11 cellular contexts compared by ENCODE assay signal in the genomic region with DNA sequence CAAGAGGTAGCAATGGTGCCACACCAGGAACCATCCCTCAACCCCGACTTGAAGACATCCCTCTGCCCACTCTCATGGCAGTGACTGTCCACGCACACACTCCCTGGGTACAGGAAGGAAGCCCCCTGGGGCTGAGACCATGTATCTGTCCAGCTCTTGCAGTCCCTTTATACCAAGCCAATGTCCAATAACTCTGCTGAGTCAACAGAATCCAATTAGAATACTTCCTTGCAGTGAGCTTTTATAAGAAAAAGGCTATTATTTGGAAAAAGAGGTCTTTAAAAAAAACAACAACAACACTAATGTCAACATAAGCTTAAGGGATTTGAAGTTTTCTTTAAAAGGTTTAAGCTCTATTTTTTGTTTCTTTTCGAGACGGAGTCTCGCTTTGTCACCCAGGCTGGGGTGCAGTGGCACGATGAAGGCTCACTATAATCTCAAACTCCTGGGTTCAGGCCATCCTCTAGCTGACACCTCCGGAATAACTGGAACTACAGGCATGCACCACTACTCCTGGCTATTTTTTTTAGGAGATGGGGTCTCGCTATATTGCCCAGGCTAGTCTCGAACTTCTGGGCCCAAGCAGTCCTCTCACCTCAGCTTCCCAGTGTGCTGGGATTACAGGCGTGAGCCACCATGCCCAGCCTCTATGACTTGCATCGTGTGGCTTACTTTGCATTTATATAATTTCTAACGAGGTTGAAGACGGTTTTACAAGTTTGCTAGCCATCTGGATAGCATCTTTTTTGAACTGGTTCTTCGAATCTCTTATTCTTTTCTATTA. TPM values are rescaled to one million over a fixed set of nuclear protein-coding genes. Genes with fewer than 3 reads are reported as not detected.
A peak's percentile ranks its signal among the peaks of the same experiment; 100 is the strongest.
DNase-seq lines count a peak whose midpoint lies in the region; ATAC-seq and TF ChIP-seq lines count a peak whose summit lies in the region.
"Had no signal": no experiment of that assay in that cellular context is flagged by ENCODE, and none has a peak within 500 bp of the region (broad histone marks: within the 10 kb centered on the region; RNA-seq: fewer than 3 reads in every experiment).

No MANE protein-coding gene starts in this region.

- no peak for TF ChIP-seq CTCF in neural cell (IDR thresholded peaks at IDR 0.05; ENCODE audit: poor library complexity, severe bottlenecking)
- no peak for TF ChIP-seq CTCF in chondrocyte (IDR thresholded peaks at IDR 0.05)

- H3K27me3 ChIP-seq in neural cell (ENCODE audit: insufficient read depth, low read depth, low read length) = no peaks in the 10 kb centered on the region
- H3K27me3 ChIP-seq: vagina had no signal

- H3K4me3 Mint-ChIP-seq in activated CD4-positive, alpha-beta T cell treated with anti-CD3 and anti-CD28 coated beads, Interleukin-2, amount 10 ng/mL, durations not matched to agents 24 days and 14 days = peak overlapping the region; percentile 81
- peak overlapping the region; percentile 84 for H3K4me3 Mint-ChIP-seq in central memory CD8-positive, alpha-beta T cell
- no peak overlapping the region for H3K4me3 Mint-ChIP-seq in chondrocyte (ENCODE audit: unreplicated experiment)
- H3K4me3 Mint-ChIP-seq: H9 had no signal

- TF ChIP-seq EP300 in neural cell (conservative IDR thresholded peaks at IDR 0.05; ENCODE audit: poor library complexity, severe bottlenecking) = no peak

- H3K27me3 Mint-ChIP-seq in activated CD4-positive, alpha-beta T cell treated with anti-CD3 and anti-CD28 coated beads, Interleukin-2, amount 10 ng/mL, durations not matched to agents 24 days and 14 days = no peaks in the 10 kb centered on the region
- H3K27me3 Mint-ChIP-seq in central memory CD8-positive, alpha-beta T cell = no peaks in the 10 kb centered on the region
- no peaks in the 10 kb centered on the region for H3K27me3 Mint-ChIP-seq in chondrocyte (ENCODE audit: low read depth)

- peak overlapping the region; percentile 48 for H3K4me3 ChIP-seq in neural cell (ENCODE audit: low read length)
- H3K4me3 ChIP-seq: vagina had no signal

- no peak for TF ChIP-seq RAD21 in neural cell (conservative IDR thresholded peaks at IDR 0.05)

- H2AFZ ChIP-seq in neural cell (ENCODE audit: low read depth, low read length) = no peak overlapping the region

- H3K27ac ChIP-seq in KOPT-K1 (ENCODE audit: low read depth, low read length, poor library complexity, severe bottlenecking) (peak overlapping the region; percentile 65), neural cell (ENCODE audit: low read length) (no peak overlapping the region)
- H3K27ac ChIP-seq: vagina had no signal

- H3K36me3 ChIP-seq in KOPT-K1 (ENCODE audit: insufficient read depth, low read length) (peaks cover 98% of the 10 kb centered on the region), neural cell (ENCODE audit: insufficient read depth, low read length) (peaks cover 5% of the 10 kb centered on the region)

- peaks cover 5% of the 10 kb centered on the region for H4K20me1 ChIP-seq in neural cell (ENCODE audit: insufficient read depth)

- H3K9me2 ChIP-seq in neural cell (ENCODE audit: insufficient read depth, low read length) = no peaks in the 10 kb centered on the region

- no peak for DNase-seq in activated CD4-positive, alpha-beta T cell treated with anti-CD3 and anti-CD28 coated beads, Interleukin-2, amount 10 ng/mL, durations not matched to agents 24 days and 14 days
- no peak for DNase-seq in activated CD4-positive, alpha-beta T cell treated with anti-CD3 and anti-CD28 coated beads, Interleukin-2, amount 50 U/mL, for 4 hours
- no peak for DNase-seq in central memory CD8-positive, alpha-beta T cell (ENCODE audit: low spot score in 2 of 2)
- DNase-seq in NCI-H2171 (lab: John Stamatoyannopoulos, UW) (no peak), chondrocyte (ENCODE audit: low spot score) (no peak), middle frontal gyrus (ENCODE audit: extremely low spot score, low spot score) (no peak)
- DNase-seq: H9, NCI-H187 treated with DMSO at 0.1 percent for 48 hours had no signal

- no peaks in the 10 kb centered on the region for H3K9me3 Mint-ChIP-seq in activated CD4-positive, alpha-beta T cell treated with anti-CD3 and anti-CD28 coated beads, Interleukin-2, amount 10 ng/mL, durations not matched to agents 24 days and 14 days
- no peaks in the 10 kb centered on the region for H3K9me3 Mint-ChIP-seq in central memory CD8-positive, alpha-beta T cell
- no peaks in the 10 kb centered on the region for H3K9me3 Mint-ChIP-seq in chondrocyte (ENCODE audit: low read depth)

- ATAC-seq in central memory CD8-positive, alpha-beta T cell (replicated peaks; ENCODE audit: extremely low read depth, poor library complexity, severe bottlenecking) = no peak

- no peaks in the 10 kb centered on the region for H3F3A ChIP-seq in neural cell (ENCODE audit: insufficient read depth, low read length, poor library complexity, severe bottlenecking)

- no peak overlapping the region for H3K9ac ChIP-seq in neural cell (ENCODE audit: low read length)

- H3K4me1 Mint-ChIP-seq in activated CD4-positive, alpha-beta T cell treated with anti-CD3 and anti-CD28 coated beads, Interleukin-2, amount 10 ng/mL, durations not matched to agents 24 days and 14 days = peaks cover 75% of the 10 kb centered on the region
- H3K4me1 Mint-ChIP-seq in central memory CD8-positive, alpha-beta T cell = peaks cover 63% of the 10 kb centered on the region
- H3K4me1 Mint-ChIP-seq in chondrocyte (ENCODE audit: low read depth) = peaks cover 56% of the 10 kb centered on the region

- peak overlapping the region; percentile 22 for H3K4me2 ChIP-seq in neural cell (ENCODE audit: low read length)

- H3K79me2 ChIP-seq in neural cell (replicated peaks; ENCODE audit: insufficient read depth, low read length) = peaks cover 26% of the 10 kb centered on the region

- peaks cover 72% of the 10 kb centered on the region for H3K36me3 Mint-ChIP-seq in activated CD4-positive, alpha-beta T cell treated with anti-CD3 and anti-CD28 coated beads, Interleukin-2, amount 10 ng/mL, durations not matched to agents 24 days and 14 days (ENCODE audit: low read depth)
- peaks cover 12% of the 10 kb centered on the region for H3K36me3 Mint-ChIP-seq in central memory CD8-positive, alpha-beta T cell (ENCODE audit: insufficient read depth)
- peaks cover 16% of the 10 kb centered on the region for H3K36me3 Mint-ChIP-seq in chondrocyte (ENCODE audit: low read depth)

- H3K9me3 ChIP-seq in KOPT-K1 (ENCODE audit: insufficient read depth, low read length, poor library complexity, severe bottlenecking) = no peaks in the 10 kb centered on the region
- no peaks in the 10 kb centered on the region for H3K9me3 ChIP-seq in neural cell (ENCODE audit: low read length)
- H3K9me3 ChIP-seq: vagina had no signal

- H3K27ac Mint-ChIP-seq in activated CD4-positive, alpha-beta T cell treated with anti-CD3 and anti-CD28 coated beads, Interleukin-2, amount 10 ng/mL, durations not matched to agents 24 days and 14 days = peak overlapping the region; percentile 90
- peak overlapping the region; percentile 64 for H3K27ac Mint-ChIP-seq in central memory CD8-positive, alpha-beta T cell (ENCODE audit: low read depth)
- no peak overlapping the region for H3K27ac Mint-ChIP-seq in chondrocyte (ENCODE audit: unreplicated experiment)

- intact Hi-C loops in activated CD4-positive, alpha-beta T cell treated with anti-CD3 and anti-CD28 coated beads, Interleukin-2, amount 10 ng/mL, durations not matched to agents 24 days and 14 days (cut with micrococcal nuclease) = no loop called here

TF ChIP-seq in neural cell, 6 proteins besides CTCF, POLR2A, EP300 and RAD21:
- TF ChIP-seq SMC3 (conservative IDR thresholded peaks at IDR 0.05; ENCODE audit: poor library complexity) = no peak
- no peak for TF ChIP-seq MXI1 (conservative IDR thresholded peaks at IDR 0.05; ENCODE audit: poor library complexity, severe bottlenecking)
- TF ChIP-seq, protein P1, sequence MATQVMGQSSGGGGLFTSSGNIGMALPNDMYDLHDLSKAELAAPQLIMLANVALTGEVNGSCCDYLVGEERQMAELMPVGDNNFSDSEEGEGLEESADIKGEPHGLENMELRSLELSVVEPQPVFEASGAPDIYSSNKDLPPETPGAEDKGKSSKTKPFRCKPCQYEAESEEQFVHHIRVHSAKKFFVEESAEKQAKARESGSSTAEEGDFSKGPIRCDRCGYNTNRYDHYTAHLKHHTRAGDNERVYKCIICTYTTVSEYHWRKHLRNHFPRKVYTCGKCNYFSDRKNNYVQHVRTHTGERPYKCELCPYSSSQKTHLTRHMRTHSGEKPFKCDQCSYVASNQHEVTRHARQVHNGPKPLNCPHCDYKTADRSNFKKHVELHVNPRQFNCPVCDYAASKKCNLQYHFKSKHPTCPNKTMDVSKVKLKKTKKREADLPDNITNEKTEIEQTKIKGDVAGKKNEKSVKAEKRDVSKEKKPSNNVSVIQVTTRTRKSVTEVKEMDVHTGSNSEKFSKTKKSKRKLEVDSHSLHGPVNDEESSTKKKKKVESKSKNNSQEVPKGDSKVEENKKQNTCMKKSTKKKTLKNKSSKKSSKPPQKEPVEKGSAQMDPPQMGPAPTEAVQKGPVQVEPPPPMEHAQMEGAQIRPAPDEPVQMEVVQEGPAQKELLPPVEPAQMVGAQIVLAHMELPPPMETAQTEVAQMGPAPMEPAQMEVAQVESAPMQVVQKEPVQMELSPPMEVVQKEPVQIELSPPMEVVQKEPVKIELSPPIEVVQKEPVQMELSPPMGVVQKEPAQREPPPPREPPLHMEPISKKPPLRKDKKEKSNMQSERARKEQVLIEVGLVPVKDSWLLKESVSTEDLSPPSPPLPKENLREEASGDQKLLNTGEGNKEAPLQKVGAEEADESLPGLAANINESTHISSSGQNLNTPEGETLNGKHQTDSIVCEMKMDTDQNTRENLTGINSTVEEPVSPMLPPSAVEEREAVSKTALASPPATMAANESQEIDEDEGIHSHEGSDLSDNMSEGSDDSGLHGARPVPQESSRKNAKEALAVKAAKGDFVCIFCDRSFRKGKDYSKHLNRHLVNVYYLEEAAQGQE (IDR thresholded peaks at IDR 0.05; ENCODE audit: borderline replicate concordance) = no peak
- no peak for TF ChIP-seq POLR2AphosphoS5 (IDR thresholded peaks at IDR 0.05)
- no peak for TF ChIP-seq TAF1 (IDR thresholded peaks at IDR 0.05; ENCODE audit: low read depth)
- no peak for TF ChIP-seq EZH2 (IDR thresholded peaks at IDR 0.05; ENCODE audit: borderline replicate concordance, insufficient read depth, low read length, poor library complexity, severe bottlenecking)

RNA-seq across cellular contexts. Expression of gene BNIP3, which starts 7.5 kb away (rescaled TPM):
- total RNA-seq in activated CD4-positive, alpha-beta T cell treated with anti-CD3 and anti-CD28 coated beads, Interleukin-2, amount 10 ng/mL, durations not matched to agents 24 days and 14 days = 94.4 and 95.1 TPM in 2 replicates
- polyA plus RNA-seq in neural cell = 77.1 and 95.9 TPM in 2 replicates
- 32.4 and 35.1 TPM in 2 replicates for polyA minus RNA-seq in neural cell
- 31.0 to 97.4 TPM (median 88.9 TPM) in 3 replicates for total RNA-seq in chondrocyte
